17 cellular contexts compared by ENCODE assay signal in the genomic region with DNA sequence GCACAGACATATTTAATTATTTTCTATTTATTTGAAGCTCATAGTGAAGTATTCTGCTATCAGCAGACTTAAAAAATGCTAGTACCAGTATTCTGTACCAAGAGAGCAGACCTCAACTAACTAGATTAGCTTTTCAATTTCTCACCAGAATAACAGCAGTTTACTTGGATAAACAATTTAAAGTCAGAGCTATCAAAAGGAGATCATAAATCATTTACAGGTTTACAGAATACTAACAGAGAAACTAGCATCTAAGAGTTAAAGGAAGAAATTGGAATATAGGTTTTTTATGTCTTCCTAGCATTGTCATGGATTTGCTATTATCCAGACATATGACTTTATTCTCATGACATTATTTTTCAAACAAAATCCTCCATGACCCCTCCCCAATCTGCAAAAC. TPM values are rescaled to one million over a fixed set of nuclear protein-coding genes. Genes with fewer than 3 reads are reported as not detected.
DNase-seq lines count a peak whose midpoint lies in the region; ATAC-seq and TF ChIP-seq lines count a peak whose summit lies in the region.
"Had no signal": no experiment of that assay in that cellular context is flagged by ENCODE, and none has a peak within 500 bp of the region (broad histone marks: within the 10 kb centered on the region; RNA-seq: fewer than 3 reads in every experiment).

No MANE protein-coding gene starts in this region.

- no peak for TF ChIP-seq EP300 in gastroesophageal sphincter (IDR thresholded peaks at IDR 0.05)

- peak overlapping the region; percentile 99; the same call in 1 of the 2 replicates for H3K4me2 ChIP-seq in PC-3 (ENCODE audit: low read length)

- intact Hi-C loops in PC-3 (cut with micrococcal nuclease) = no loop called here
- intact Hi-C loops in gastrocnemius medialis (cut with DNase I; ENCODE audit: low total_unique reads) = loop anchor here (10.0 kb wide), 1 partner anchor 730 kb away; the partner anchor contains the start of gene SNF8

- H3K27ac ChIP-seq in PC-3 (ENCODE audit: low read length) (no peak overlapping the region), gastroesophageal sphincter (peak overlapping the region in 3 of 4 donors; percentile 97 to 99 (median 99)), gastrocnemius medialis (peak overlapping the region; percentile 97 to 100 (median 100))
- H3K27ac ChIP-seq: 22Rv1, cardiac muscle cell, prostate gland had no signal

- no peak overlapping the region for H3K4me3 ChIP-seq in PC-3 (ENCODE audit: low read length)
- no peak overlapping the region for H3K4me3 ChIP-seq in gastroesophageal sphincter
- no peak overlapping the region for H3K4me3 ChIP-seq in gastrocnemius medialis
- H3K4me3 ChIP-seq: cardiac muscle cell, prostate gland had no signal

- H3K27me3 ChIP-seq in PC-3 (ENCODE audit: low read length) (no peaks in the 10 kb centered on the region), gastroesophageal sphincter (no peaks in the 10 kb centered on the region), gastrocnemius medialis (no peaks in the 10 kb centered on the region)
- H3K27me3 ChIP-seq: cardiac muscle cell had no signal

- H3K9me3 ChIP-seq in PC-3 (ENCODE audit: low read length) = no peaks in the 10 kb centered on the region
- no peaks in the 10 kb centered on the region for H3K9me3 ChIP-seq in gastroesophageal sphincter
- no peaks in the 10 kb centered on the region for H3K9me3 ChIP-seq in gastrocnemius medialis
- H3K9me3 ChIP-seq: Caco-2, prostate gland had no signal

- H3K79me2 ChIP-seq in PC-3 (ENCODE audit: low read length) = peaks cover 74% of the 10 kb centered on the region

- H4K20me1 ChIP-seq in PC-3 (ENCODE audit: low read length) = 0 out of 2 replicates have a peak, but pooled peaks cover 9% of the 10 kb centered on the region

- H3K36me3 ChIP-seq in PC-3 (ENCODE audit: low read depth, low read length) (peaks cover 11% of the 10 kb centered on the region; the same call in 1 of the 2 replicates), gastroesophageal sphincter (no peaks in the 10 kb centered on the region), gastrocnemius medialis (no peaks in the 10 kb centered on the region)
- H3K36me3 ChIP-seq: cardiac muscle cell, prostate gland had no signal

- no peak for TF ChIP-seq CTCF in PC-3 (conservative IDR thresholded peaks at IDR 0.05; ENCODE audit: low read depth, low read length)
- no peak for TF ChIP-seq CTCF in gastroesophageal sphincter (IDR thresholded peaks at IDR 0.05)
- no peak for TF ChIP-seq CTCF in gastrocnemius medialis (IDR thresholded peaks at IDR 0.05 in 4 of 5, conservative IDR thresholded peaks at IDR 0.05 in 1 of 5)

- H3K4me1 Mint-ChIP-seq in T-helper 2 cell treated with Interferon-gamma antibody and Interleukin-4, amounts not matched to agents 5 μg/mL and 100 μg/mL, for 36 hours (ENCODE audit: low read depth) = peaks cover 44% of the 10 kb centered on the region

- peak overlapping the region; percentile 33 for H3K27ac Mint-ChIP-seq in T-helper 2 cell treated with Interferon-gamma antibody and Interleukin-4, amounts not matched to agents 5 μg/mL and 100 μg/mL, for 36 hours

- in situ Hi-C loops in gastrocnemius medialis (cut with MboI; ENCODE audit: low sequenced_read_pairs in 4 of 4) = no loop called here

- DNase-seq in T-helper 2 cell treated with Interferon-gamma antibody and Interleukin-4, amounts not matched to agents 5 μg/mL and 100 μg/mL, for 36 hours (ENCODE audit: low spot score) = no peak
- DNase-seq in T-helper 2 cell (no peak), PC-3 (no peak), gastrocnemius medialis (no peak), NCI-H446 treated with DMSO at 0.1 percent for 48 hours (lab: John Stamatoyannopoulos, UW) (no peak)
- DNase-seq: activated effector memory CD4-positive, alpha-beta T cell treated with anti-CD3 and anti-CD28 coated beads, Interleukin-2, amount 50 U/mL, for 16 hours; Caco-2; midbrain; NCI-H2029 treated with DMSO at 0.1 percent for 48 hours; NCI-H748 treated with DMSO at 0.1 percent for 48 hours had no signal

- H3K4me1 ChIP-seq in PC-3 (ENCODE audit: insufficient read depth, low read length) = peaks cover 24% of the 10 kb centered on the region
- peaks cover 6 to 81% (median 36%) of the 10 kb centered on the region in 3 donors for H3K4me1 ChIP-seq in gastroesophageal sphincter
- peaks cover 49 to 61% of the 10 kb centered on the region in 2 donors for H3K4me1 ChIP-seq in gastrocnemius medialis

- POLR2A ChIA-PET in PC-3 (lab: Charles Lee; ENCODE audit: unreplicated experiment) = interaction anchor here (0.7 kb wide), 1 partner anchor 62 kb away, joined by 3 read pairs; no protein-coding TSS in a partner anchor

- H2AFZ ChIP-seq in PC-3 (ENCODE audit: low read length) = no peak overlapping the region

- H3K9me2 ChIP-seq in PC-3 (replicated peaks; ENCODE audit: low read length) = no peaks in the 10 kb centered on the region

- ATAC-seq in PC-3 = no peak
- no peak for ATAC-seq in gastroesophageal sphincter
- ATAC-seq in gastrocnemius medialis = no peak
- ATAC-seq in HG02981 (IDR thresholded peaks at IDR 0.05; ENCODE audit: unreplicated experiment) = no peak
- no peak for ATAC-seq in GM19023 (IDR thresholded peaks at IDR 0.05; ENCODE audit: unreplicated experiment)

- no peaks in the 10 kb centered on the region for H3K9me3 Mint-ChIP-seq in T-helper 2 cell treated with Interferon-gamma antibody and Interleukin-4, amounts not matched to agents 5 μg/mL and 100 μg/mL, for 36 hours
- H3K9me3 Mint-ChIP-seq: T-helper 1 cell treated with Interleukin-12 subunit alpha and Interleukin-12 subunit beta and Interleukin-4 antibody, amounts not matched to agents 30 μg/mL and 1 μg/mL, for 36 hours had no signal

- peaks cover 20% of the 10 kb centered on the region for H3K36me3 Mint-ChIP-seq in T-helper 2 cell treated with Interferon-gamma antibody and Interleukin-4, amounts not matched to agents 5 μg/mL and 100 μg/mL, for 36 hours (ENCODE audit: low read depth)

- H3K27me3 Mint-ChIP-seq in T-helper 2 cell treated with Interferon-gamma antibody and Interleukin-4, amounts not matched to agents 5 μg/mL and 100 μg/mL, for 36 hours (ENCODE audit: low read depth) = peaks cover 5% of the 10 kb centered on the region

- CTCF ChIA-PET in PC-3 (lab: Charles Lee) = no interaction called here

- TF ChIP-seq POLR2A in gastroesophageal sphincter (IDR thresholded peaks at IDR 0.05) = no peak
- TF ChIP-seq POLR2A in gastrocnemius medialis (IDR thresholded peaks at IDR 0.05) = no peak

- peak overlapping the region; percentile 88 for H3K4me3 Mint-ChIP-seq in T-helper 2 cell treated with Interferon-gamma antibody and Interleukin-4, amounts not matched to agents 5 μg/mL and 100 μg/mL, for 36 hours

- no peaks in the 10 kb centered on the region for H3F3A ChIP-seq in PC-3 (ENCODE audit: low read length, unreplicated experiment)

- no peak overlapping the region for H3K9ac ChIP-seq in PC-3 (ENCODE audit: low read length)

- no TSS peak for BruUV-seq in PC-3 (replicated peaks; lab: Mats Ljungman, UMichigan)

RNA-seq across cellular contexts. Expression of gene SPOP, which starts 3.4 kb away (rescaled TPM):
- total RNA-seq in PC-3 (2014; rRNA removed) (52.9 and 54.7 TPM in 2 replicates), gastroesophageal sphincter (100 to 1,000 TPM; 159 to 268 (median 176) TPM), gastrocnemius medialis (10 to 100 TPM; 27.5 to 57.5 (median 53.5) TPM)

RNA-seq across cellular contexts. Expression of gene SLC35B1, which starts 33.3 kb away (rescaled TPM):
- total RNA-seq in PC-3 (2014; rRNA removed) = 199 and 211 TPM in 2 replicates
- 10 to 100 TPM; 17.9 to 35.6 (median 19.5) TPM for total RNA-seq in gastroesophageal sphincter
- 10 to 100 TPM; 62.7 to 99.0 (median 84.5) TPM for total RNA-seq in gastrocnemius medialis
